Comparison of ENCODE assay signal across 7 cellular contexts in the genomic region with DNA sequence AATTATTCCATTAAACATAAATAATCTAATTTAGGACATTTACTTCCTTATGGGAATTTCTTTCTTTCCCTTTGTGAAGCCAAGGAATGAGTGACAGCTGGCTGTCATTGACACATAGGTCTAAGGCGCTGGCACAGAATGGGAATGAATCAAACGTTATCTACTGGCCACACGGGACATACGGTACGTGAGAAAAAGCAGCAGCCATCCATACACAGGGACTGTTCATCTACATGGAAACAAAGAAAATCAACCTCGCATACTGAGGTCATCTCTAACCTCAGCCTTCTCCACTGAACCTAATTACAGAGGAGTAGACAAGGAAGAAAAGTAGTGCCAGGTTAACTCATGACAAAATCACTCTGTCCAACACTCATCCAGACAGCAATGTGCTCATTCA.
"Had no signal": no experiment of that assay in that cellular context is flagged by ENCODE, and none has a peak within 500 bp of the region (broad histone marks: within the 10 kb centered on the region; RNA-seq: fewer than 3 reads in every experiment).

No MANE protein-coding gene starts in this region.

- H3K4me1 Mint-ChIP-seq: IgD-negative memory B cell had no signal

- H3K9ac ChIP-seq: KMS-11 had no signal

- H3K4me3 ChIP-seq: K562 had no signal

- H3K27me3 Mint-ChIP-seq: IgD-negative memory B cell had no signal

- DNase-seq: KBM-7, KG1 had no signal

- ATAC-seq: HepG2, K562 had no signal

- H3K27ac ChIP-seq: HL-60, KMS-11 had no signal

- H3K4me2 ChIP-seq: KMS-11 had no signal

- H3K4me3 Mint-ChIP-seq: IgD-negative memory B cell had no signal

- H3K27ac Mint-ChIP-seq: IgD-negative memory B cell had no signal
